In genomic region chr2:203649176-203649814, GRCh38 we compare ENCODE assay signal across 13 cellular contexts. TPM values are rescaled to one million over a fixed set of nuclear protein-coding genes. Genes with fewer than 3 reads are reported as not detected.
A peak's percentile ranks its signal among the peaks of the same experiment; 100 is the strongest.
DNase-seq lines count a peak whose midpoint lies in the region; ATAC-seq, FAIRE-seq and TF ChIP-seq lines count a peak whose summit lies in the region.
"Had no signal": no experiment of that assay in that cellular context is flagged by ENCODE, and none has a peak within 500 bp of the region (broad histone marks: within the 10 kb centered on the region; RNA-seq: fewer than 3 reads in every experiment).

No MANE protein-coding gene starts in this region.

- ATAC-seq in GM12878: no peak
- no peak for ATAC-seq in GM18498 (IDR thresholded peaks at IDR 0.05; ENCODE audit: unreplicated experiment)
- ATAC-seq in HG02571 (IDR thresholded peaks at IDR 0.05; ENCODE audit: unreplicated experiment): no peak
- no peak for ATAC-seq in HG02870 (IDR thresholded peaks at IDR 0.05; ENCODE audit: unreplicated experiment)
- ATAC-seq: activated T-helper 17 cell treated with anti-CD3 and anti-CD28 coated beads, Interleukin-2, amount 50 U/mL, for 72 hours had no signal

- WGBS in GM12878 (ENCODE audit: insufficient coverage, insufficient replicate concordance, low lambda C conversion rate, missing lambda C conversion rate): 63% methylated on average over 4 of the region's 4 CpGs
- 76 to 79% methylated on average over 4 of the region's 4 CpGs for WGBS in tibial nerve, 2 donors

- RAD21 ChIA-PET in GM12878 (lab: Charles Lee; ENCODE audit: unreplicated experiment): no interaction called here

- no peak overlapping the region for H3K9ac ChIP-seq in GM12878 (ENCODE audit: control insufficient read depth, insufficient read depth, low read length)
- H3K9ac ChIP-seq in mucosa of rectum (ENCODE audit: low read depth in 1 of 2, low read length in 2 of 2): no peak overlapping the region

- SMC1A ChIA-PET in GM12878 (lab: Charles Lee; ENCODE audit: uncharacterized antibody, unreplicated experiment): no interaction called here

- TF ChIP-seq EP300 in GM12878 (IDR thresholded peaks at IDR 0.05; ENCODE audit: borderline replicate concordance in 1 of 2, control insufficient read depth in 1 of 2, low read depth in 2 of 2, low read length in 2 of 2): no peak
- no peak for TF ChIP-seq EP300 in tibial nerve (IDR thresholded peaks at IDR 0.05)

- H2AFZ ChIP-seq in GM12878 (ENCODE audit: control insufficient read depth, low read depth, low read length): no peak overlapping the region

- H3K4me1 ChIP-seq in GM12878 (ENCODE audit: control insufficient read depth, insufficient read depth, low read length) (no peaks in the 10 kb centered on the region), mucosa of rectum (ENCODE audit: control insufficient read depth in 2 of 2, insufficient read depth in 2 of 2, low read length in 2 of 2) (peaks cover 24 to 35% of the 10 kb centered on the region in 2 donors), tibial nerve (peaks cover 0 to 45% (median 27%) of the 10 kb centered on the region in 4 donors)

- peak; percentile 23 for FAIRE-seq in GM12878 (lab: Jason Lieb, UNC)

- H3K4me3 ChIP-seq in GM12878 (no peak overlapping the region), mucosa of rectum (ENCODE audit: low read length in 2 of 2) (no peak overlapping the region), tibial nerve (no peak overlapping the region)
- H3K4me3 ChIP-seq: testis had no signal

- H3K27me3 ChIP-seq in GM12878 (replicated peaks in 1 of 2; ENCODE audit: control insufficient read depth in 2 of 2, insufficient read depth in 2 of 2, low read length in 1 of 2): 0 out of 4 replicates have a peak, but pooled peaks cover 0 to 4% of the 10 kb centered on the region in 2 experiments
- H3K27me3 ChIP-seq in mucosa of rectum (ENCODE audit: control insufficient read depth in 2 of 2, insufficient read depth in 2 of 2, low read length in 2 of 2): no peaks in the 10 kb centered on the region
- H3K27me3 ChIP-seq in tibial nerve: no peaks in the 10 kb centered on the region
- H3K27me3 ChIP-seq: testis had no signal

- no peak overlapping the region for H3K4me2 ChIP-seq in GM12878 (ENCODE audit: control insufficient read depth, insufficient read depth)

- TF ChIP-seq RAD21 in GM12878 (IDR thresholded peaks at IDR 0.05; ENCODE audit: insufficient read depth, low read depth, low read length): no peak

- no peaks in the 10 kb centered on the region for H3K79me2 ChIP-seq in GM12878 (ENCODE audit: control insufficient read depth, insufficient read depth, low read length)

- no TSS peak for BruUV-seq in GM12878 (replicated peaks; lab: Mats Ljungman, UMichigan)

- POLR2A ChIA-PET in GM12878 (lab: Charles Lee): no interaction called here

- H4K20me1 ChIP-seq in GM12878 (ENCODE audit: control insufficient read depth, insufficient read depth): no peaks in the 10 kb centered on the region

- in situ Hi-C loops in GM12878 (cut with MboI): no loop called here

- DNase-seq in NCI-H2227 treated with DMSO at 0.1 percent for 48 hours (lab: John Stamatoyannopoulos, UW) (peak; percentile 60), NCI-H2227 (lab: John Stamatoyannopoulos, UW; ENCODE audit: unreplicated experiment) (no peak), GM12878 (ENCODE audit: low read depth, low spot score) (no peak), tibial nerve (ENCODE audit: low spot score in 2 of 2) (no peak)
- DNase-seq: activated CD4-positive, alpha-beta T cell treated with anti-CD3 and anti-CD28 coated beads, Interleukin-2, amount 50 U/mL, for 1 hour; T-helper 2 cell had no signal

- TF ChIP-seq POLR2A in GM12878 (IDR thresholded peaks at IDR 0.05; ENCODE audit: low read depth, low read length): no peak
- no peak for TF ChIP-seq POLR2A in tibial nerve (IDR thresholded peaks at IDR 0.05)

- H3K36me3 ChIP-seq in GM12878 (ENCODE audit: control insufficient read depth in 2 of 2, insufficient read depth in 2 of 2, low read length in 1 of 2): no peaks in the 10 kb centered on the region
- no peaks in the 10 kb centered on the region for H3K36me3 ChIP-seq in mucosa of rectum (ENCODE audit: control insufficient read depth in 2 of 2, insufficient read depth in 2 of 2, low read length in 2 of 2)
- H3K36me3 ChIP-seq in tibial nerve: no peaks in the 10 kb centered on the region

- intact Hi-C loops in GM12878 (cut with micrococcal nuclease; ENCODE audit: unreplicated experiment): no loop called here

- TF ChIP-seq CTCF in GM12878 (IDR thresholded peaks at IDR 0.05 in 2 of 3, conservative IDR thresholded peaks at IDR 0.05 in 1 of 3; ENCODE audit: control insufficient read depth in 2 of 3, extremely low read depth in 1 of 3, insufficient read depth in 1 of 3, low read depth in 3 of 3, low read length in 3 of 3) (no peak), tibial nerve (IDR thresholded peaks at IDR 0.05) (no peak)

- H3K9me3 ChIP-seq in GM12878 (replicated peaks; ENCODE audit: control insufficient read depth, insufficient read depth, low read length) (no peaks in the 10 kb centered on the region; the same call in 2 of the 3 replicates), mucosa of rectum (ENCODE audit: control insufficient read depth in 2 of 2, low read length in 2 of 2) (no peaks in the 10 kb centered on the region), tibial nerve (no peaks in the 10 kb centered on the region)
- H3K9me3 ChIP-seq: testis had no signal

- no peak overlapping the region for H3K27ac ChIP-seq in GM12878 (ENCODE audit: control insufficient read depth, insufficient read depth)
- peak overlapping the region; percentile 82 to 86 for H3K27ac ChIP-seq in mucosa of rectum (ENCODE audit: low read depth in 2 of 2, low read length in 2 of 2)
- peak overlapping the region in 3 of 4 donors; percentile 56 to 85 (median 79) for H3K27ac ChIP-seq in tibial nerve

- CTCF ChIA-PET in GM12878 (lab: Yijun Ruan, JAX): interaction anchor here (1.6 kb wide), 1 partner anchor 164 kb away, joined by 4 read pairs; no protein-coding TSS in a partner anchor

TF ChIP-seq in GM12878, 131 proteins besides CTCF, POLR2A, EP300 and RAD21 (continues in another document):
- TF ChIP-seq RBBP5 (conservative IDR thresholded peaks at IDR 0.05) (no peak), E2F4 (IDR thresholded peaks at IDR 0.05; ENCODE audit: low read depth, low read length) (no peak), HSF1 (IDR thresholded peaks at IDR 0.05; ENCODE audit: low read depth, low read length) (no peak), LARP7 (IDR thresholded peaks at IDR 0.05) (no peak), IKZF2 (IDR thresholded peaks at IDR 0.05) (no peak), GATAD2B (conservative IDR thresholded peaks at IDR 0.05; ENCODE audit: low read depth) (no peak), KDM1A (IDR thresholded peaks at IDR 0.05; ENCODE audit: borderline replicate concordance) (no peak), IRF3 (IDR thresholded peaks at IDR 0.05) (no peak), CBX5 (IDR thresholded peaks at IDR 0.05; ENCODE audit: low read depth) (no peak), JUND (IDR thresholded peaks at IDR 0.05; ENCODE audit: low read depth, low read length) (no peak), MTA2 (IDR thresholded peaks at IDR 0.05; ENCODE audit: low read depth) (no peak)

RNA-seq across cellular contexts. Expression of gene CD28, which starts 57.1 kb away (rescaled TPM):
- total RNA-seq in GM12878 (2013; cell fraction: nucleolus; rRNA removed): not detected in 2 replicates
- not detected in 2 replicates for total RNA-seq in GM12878 (2014; rRNA removed)
- 0.04 TPM in 1 of 2 replicates, not detected in the other for total RNA-seq in GM12878 (2014; rRNA removed; fragmentation: Illumina TruSeq; extraction: Trizol)
- total RNA-seq in GM12878 (2021): 0.16 and 0.23 TPM in 2 replicates
- polyA plus RNA-seq in GM12878 (2011; ENCODE audit: low read depth): 0.81 TPM
- 0.01 TPM in 1 of 2 replicates, not detected in the other for polyA plus RNA-seq in GM12878 (2011; rRNA removed)
- polyA plus RNA-seq in GM12878 (2011; cell fraction: cytosol; rRNA removed): 0.01 and 0.02 TPM in 2 replicates
- polyA plus RNA-seq in GM12878 (2011; cell fraction: nucleus; rRNA removed): not detected in 2 replicates
- polyA plus RNA-seq in GM12878 (2012): 0.16 and 0.38 TPM in 2 replicates
- polyA plus RNA-seq in GM12878 (2014; fragmentation: Illumina TruSeq; extraction: Trizol): 0.03 TPM in 2 replicates
- polyA plus RNA-seq in GM12878 (2014; fragmentation: Nextera tagmentation; extraction: Ambion mirVana): not detected
- 0.03 TPM in 1 of 2 replicates, not detected in the other for polyA plus RNA-seq in GM12878 (2014; rRNA removed)
- polyA plus RNA-seq in GM12878 (2016; fragmentation: Nextera tagmentation; extraction: Ambion mirVana): not detected
- polyA minus RNA-seq in GM12878 (2011; rRNA and poly(A)+ RNA removed): 0.10 TPM in 1 of 2 replicates, not detected in the other
- polyA minus RNA-seq in GM12878 (2011; cell fraction: cytosol; rRNA and poly(A)+ RNA removed): not detected in 2 replicates
- not detected in 2 replicates for polyA minus RNA-seq in GM12878 (2011; cell fraction: nucleus; rRNA and poly(A)+ RNA removed)
- 10 to 100 TPM in 1 of 4 donors, under 1 TPM in 3; 0.22 to 13.8 (median 0.60) TPM for total RNA-seq in tibial nerve
- total RNA-seq: A172 had no signal
